In genomic region chr1:59565611-59566410, GRCh38 we compare ENCODE assay signal across 1 cellular context.
TF ChIP-seq lines count a peak whose summit lies in the region.

No MANE protein-coding gene starts in this region.

TF ChIP-seq in IMR-90, 13 proteins besides CTCF, POLR2A, EP300 and RAD21 (continued from another document):
- TF ChIP-seq ELK1 (IDR thresholded peaks at IDR 0.05; ENCODE audit: borderline replicate concordance, low read depth, low read length) (no peak), CHD1 (IDR thresholded peaks at IDR 0.05; ENCODE audit: low read depth, low read length) (no peak)
